8 cellular contexts compared by ENCODE assay signal in genomic region chr6:108587258-108588059, GRCh38.
DNase-seq lines count a peak whose midpoint lies in the region; TF ChIP-seq lines count a peak whose summit lies in the region.

No MANE protein-coding gene starts in this region.

- no peak overlapping the region for H3K9ac ChIP-seq in rectal smooth muscle tissue (ENCODE audit: low read length)

- no peak for TF ChIP-seq CTCF in VCaP (conservative IDR thresholded peaks at IDR 0.05)

- peaks cover 92% of the 10 kb centered on the region for H3K4me1 ChIP-seq in rectal smooth muscle tissue (ENCODE audit: control insufficient read depth, insufficient read depth, low read length)

- H3K27ac ChIP-seq in VCaP (peak overlapping the region; percentile 77), rectal smooth muscle tissue (ENCODE audit: low read depth, low read length) (peak overlapping the region; percentile 97)

- H3K36me3 ChIP-seq in rectal smooth muscle tissue (ENCODE audit: control insufficient read depth, insufficient read depth, low read length), result no peaks in the 10 kb centered on the region

- no peaks in the 10 kb centered on the region for H3K27me3 ChIP-seq in rectal smooth muscle tissue (ENCODE audit: control insufficient read depth, insufficient read depth, low read length)

- intact Hi-C loops in head of caudate nucleus (cut with DNase I), result no loop called here

- H3K4me3 ChIP-seq in rectal smooth muscle tissue (ENCODE audit: low read length), result peak overlapping the region; percentile 4

- peak; percentile 87 for DNase-seq in ELR (ENCODE audit: low read depth)
- peak in 38 of 42 donors; percentile 27 to 83 (median 58) for DNase-seq in head of caudate nucleus
- DNase-seq in cerebellar cortex (ENCODE audit: low spot score), result no peak
- DNase-seq in germinal center (ENCODE audit: low spot score), result no peak
- DNase-seq in NCI-H1930 (lab: John Stamatoyannopoulos, UW), result no peak
- DNase-seq in NCI-H128 (lab: John Stamatoyannopoulos, UW; ENCODE audit: unreplicated experiment), result no peak

Comparison
In these comparisons a context has a peak if more than half of its experiments do, and no peak if none do; other contexts are left out.
1. DNase-seq: peak in ELR (single experiment) and head of caudate nucleus (38 of 42); none in cerebellar cortex (single experiment), germinal center (single experiment), NCI-H1930 (0 of 2) and NCI-H128 (single experiment).